In the genomic region with DNA sequence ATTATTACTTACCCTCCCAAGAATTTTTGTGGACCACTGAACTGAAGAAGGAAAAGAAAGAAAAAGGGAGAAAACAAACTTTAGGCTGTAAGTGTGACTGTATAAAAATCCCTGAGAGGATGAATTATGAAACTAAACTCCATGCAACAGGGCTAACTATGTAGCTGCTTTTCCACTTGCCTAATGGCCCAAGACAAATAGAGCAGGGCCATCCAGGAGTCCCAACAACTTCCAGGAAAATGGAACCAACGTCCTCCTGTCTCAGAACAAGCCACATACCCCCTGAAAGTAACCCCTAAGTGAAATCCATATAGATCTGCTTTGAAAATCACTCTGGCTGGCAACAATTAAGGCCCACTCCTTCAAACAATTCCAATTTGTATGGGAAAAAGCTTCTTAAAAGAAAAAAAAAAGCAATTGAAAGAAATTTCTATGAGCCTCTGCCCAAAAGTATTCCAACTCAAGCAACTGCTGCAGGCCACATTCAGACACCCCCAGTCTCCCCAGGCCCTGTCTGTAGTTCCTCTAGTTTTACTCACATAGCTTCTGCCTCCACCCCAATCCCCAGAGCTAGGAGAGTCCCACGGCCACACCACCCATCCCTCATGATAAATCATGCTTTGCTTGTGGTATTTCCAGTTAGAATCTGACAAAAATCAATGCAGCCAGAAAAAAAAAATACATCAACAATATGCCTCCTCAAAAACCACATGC, we compare ENCODE assay signal across 15 cellular contexts. TPM values are rescaled to one million over a fixed set of nuclear protein-coding genes. Genes with fewer than 3 reads are reported as not detected.
DNase-seq lines count a peak whose midpoint lies in the region; ATAC-seq and TF ChIP-seq lines count a peak whose summit lies in the region.
"Had no signal": no experiment of that assay in that cellular context is flagged by ENCODE, and none has a peak within 500 bp of the region (broad histone marks: within the 10 kb centered on the region; RNA-seq: fewer than 3 reads in every experiment).

No MANE protein-coding gene starts in this region.

- ATAC-seq in right lobe of liver (peak; percentile 55 to 77 (median 61)), GM21447 (IDR thresholded peaks at IDR 0.05; ENCODE audit: unreplicated experiment) (no peak), HG03097 (IDR thresholded peaks at IDR 0.05; ENCODE audit: low FRiP score, unreplicated experiment) (no peak)
- ATAC-seq: T-cell had no signal

- peaks cover 3% of the 10 kb centered on the region for H3K27me3 Mint-ChIP-seq in brain

- intact Hi-C loops in right lobe of liver (cut with DNase I) (no loop called here), stomach (cut with DNase I; ENCODE audit: low total_unique reads) (no loop called here)

- H3K27ac Mint-ChIP-seq in brain = peak overlapping the region; percentile 29 to 91 (median 85)
- H3K27ac Mint-ChIP-seq: memory B cell; stimulated activated naive CD8-positive, alpha-beta T cell treated with anti-CD3 and anti-CD28 coated beads, Interleukin-15, Interleukin-2, amounts not matched to agents 100 ng/mL and 50 ng/mL, for 24 hours; T-cell had no signal

- H3K4me1 Mint-ChIP-seq in brain = peaks cover 78% of the 10 kb centered on the region

- TF ChIP-seq POLR2A in right lobe of liver (IDR thresholded peaks at IDR 0.05) (no peak), stomach (IDR thresholded peaks at IDR 0.05) (no peak), Peyer's patch (IDR thresholded peaks at IDR 0.05) (no peak)

- DNase-seq in GM03348 (ENCODE audit: low spot score) (peak; percentile 24), right lobe of liver (no peak), stomach (no peak), OCI-M1 (lab: John Stamatoyannopoulos, UW) (no peak), Peyer's patch (no peak)
- DNase-seq: activated CD4-positive, CD25-positive, alpha-beta regulatory T cell; dorsolateral prefrontal cortex; NCI-H1694 treated with DMSO at 0.1 percent for 48 hours; spleen; T-cell had no signal

- TF ChIP-seq EP300 in stomach (IDR thresholded peaks at IDR 0.05) = no peak

- H3K27ac ChIP-seq in right lobe of liver = peak overlapping the region in 1 of 3 donors; percentile 42
- peak overlapping the region in 3 of 5 donors; percentile 33 to 60 (median 46) for H3K27ac ChIP-seq in stomach
- H3K27ac ChIP-seq in Peyer's patch = no peak overlapping the region

- WGBS in right lobe of liver (ENCODE audit: insufficient coverage, low coverage, low lambda C conversion rate, missing lambda C conversion rate) = 29% methylated on average over 2 of the region's 2 CpGs
- WGBS in stomach, 5 donors = 28 to 45% (median 35%) methylated on average over 2 of the region's 2 CpGs

- H3K27me3 ChIP-seq in right lobe of liver (no peaks in the 10 kb centered on the region), stomach (no peaks in the 10 kb centered on the region), Peyer's patch (no peaks in the 10 kb centered on the region)
- H3K27me3 ChIP-seq: dorsolateral prefrontal cortex had no signal

- H3K4me3 ChIP-seq in right lobe of liver (no peak overlapping the region), stomach (no peak overlapping the region), Peyer's patch (no peak overlapping the region)
- H3K4me3 ChIP-seq: dorsolateral prefrontal cortex, spleen had no signal

- H3K9me3 ChIP-seq in right lobe of liver = no peaks in the 10 kb centered on the region
- no peaks in the 10 kb centered on the region for H3K9me3 ChIP-seq in stomach
- H3K9me3 ChIP-seq in Peyer's patch = no peaks in the 10 kb centered on the region
- H3K9me3 ChIP-seq: spleen had no signal

- H3K36me3 ChIP-seq in right lobe of liver (no peaks in the 10 kb centered on the region), stomach (no peaks in the 10 kb centered on the region), Peyer's patch (no peaks in the 10 kb centered on the region)
- H3K36me3 ChIP-seq: spleen had no signal

- peaks cover 20% of the 10 kb centered on the region for H3K36me3 Mint-ChIP-seq in brain
- H3K36me3 Mint-ChIP-seq: memory B cell, T-cell had no signal

- TF ChIP-seq CTCF in brain (conservative IDR thresholded peaks at IDR 0.05) = no peak
- no peak for TF ChIP-seq CTCF in right lobe of liver (IDR thresholded peaks at IDR 0.05)
- no peak for TF ChIP-seq CTCF in stomach (IDR thresholded peaks at IDR 0.05)
- TF ChIP-seq CTCF in Peyer's patch (IDR thresholded peaks at IDR 0.05) = no peak

- peak overlapping the region; percentile 22 to 77 (median 39) for H3K4me3 Mint-ChIP-seq in brain
- H3K4me3 Mint-ChIP-seq: memory B cell; stimulated activated naive CD8-positive, alpha-beta T cell treated with anti-CD3 and anti-CD28 coated beads, Interleukin-15, Interleukin-2, amounts not matched to agents 100 ng/mL and 50 ng/mL, for 24 hours; T-cell had no signal

- H3K4me1 ChIP-seq in right lobe of liver (peaks cover 0 to 25% (median 11%) of the 10 kb centered on the region in 4 donors), stomach (peaks cover 25 to 87% (median 52%) of the 10 kb centered on the region in 4 donors), Peyer's patch (no peaks in the 10 kb centered on the region)

- H3K9me3 Mint-ChIP-seq in brain = peaks cover 0 to 9% (median 5%) of the 10 kb centered on the region in 5 experiments
- H3K9me3 Mint-ChIP-seq: stimulated activated naive CD8-positive, alpha-beta T cell treated with anti-CD3 and anti-CD28 coated beads, Interleukin-15, Interleukin-2, amounts not matched to agents 100 ng/mL and 50 ng/mL, for 24 hours; T-cell had no signal

RNA-seq across cellular contexts. Expression of a gene that starts 12.7 kb away (rescaled TPM):
- 67.0 TPM for polyA plus RNA-seq in brain (ENCODE audit: insufficient read depth, low read depth, low replicate concordance)
- total RNA-seq in right lobe of liver = 10 to 100 TPM; 23.9 to 36.5 (median 29.5) TPM
- 100 to 1,000 TPM in 1 of 5 donors, 10 to 100 TPM in 4; 41.4 to 176 (median 64.9) TPM for total RNA-seq in stomach
- 10 to 100 TPM; 14.9 to 26.6 (median 21.5) TPM for polyA plus RNA-seq in stomach
- 10 to 100 TPM; 39.4 to 80.0 (median 52.9) TPM for total RNA-seq in Peyer's patch

Comparison
In these comparisons a context has a peak if more than half of its experiments do, and no peak if none do; other contexts are left out.
1. ATAC-seq: peak in right lobe of liver (4 of 4); none in GM21447 (single experiment) and HG03097 (single experiment).
2. H3K27ac ChIP-seq: peak in stomach (3 of 5); none in Peyer's patch (0 of 4).